19 cellular contexts compared by ENCODE assay signal in the genomic region with DNA sequence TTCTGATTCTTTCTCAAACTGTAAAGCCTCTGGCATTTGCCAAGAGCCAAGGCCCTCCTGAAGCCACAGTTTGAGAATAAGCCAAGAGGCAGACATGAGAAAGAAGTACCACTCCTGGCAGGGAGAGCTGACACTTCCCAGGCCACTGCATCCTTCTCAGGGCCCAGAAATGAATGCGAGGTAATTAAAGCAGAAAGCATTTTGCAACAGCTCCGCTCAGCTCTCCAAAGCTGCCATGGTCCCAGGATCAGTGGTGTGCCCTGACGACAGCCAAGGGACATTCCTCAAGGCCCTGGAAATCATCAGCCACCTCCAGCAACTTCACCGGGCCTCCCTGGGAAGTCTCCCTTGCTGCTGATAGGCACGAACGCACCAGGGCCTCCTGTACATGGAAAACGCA. TPM values are rescaled to one million over a fixed set of nuclear protein-coding genes. Genes with fewer than 3 reads are reported as not detected.
"Had no signal": no experiment of that assay in that cellular context is flagged by ENCODE, and none has a peak within 500 bp of the region (broad histone marks: within the 10 kb centered on the region; RNA-seq: fewer than 3 reads in every experiment).

No MANE protein-coding gene starts in this region.

RNA-seq across cellular contexts. Expression of a gene that starts 44.2 kb away (rescaled TPM):
- total RNA-seq: naive thymus-derived CD4-positive, alpha-beta T cell; natural killer cell; neural crest cell; osteoblast; progenitor cell of endocrine pancreas; psoas muscle; renal cortical epithelial cell; right cardiac atrium; right lobe of liver; smooth muscle cell; spleen; subcutaneous adipose tissue; thoracic aorta; thyroid gland; tibial nerve; upper lobe of left lung; ureter; vagina had no signal
- polyA plus RNA-seq: naive thymus-derived CD4-positive, alpha-beta T cell; ovary; psoas muscle; smooth muscle cell; spleen had no signal
